1 cellular context compared by ENCODE assay signal in the genomic region with DNA sequence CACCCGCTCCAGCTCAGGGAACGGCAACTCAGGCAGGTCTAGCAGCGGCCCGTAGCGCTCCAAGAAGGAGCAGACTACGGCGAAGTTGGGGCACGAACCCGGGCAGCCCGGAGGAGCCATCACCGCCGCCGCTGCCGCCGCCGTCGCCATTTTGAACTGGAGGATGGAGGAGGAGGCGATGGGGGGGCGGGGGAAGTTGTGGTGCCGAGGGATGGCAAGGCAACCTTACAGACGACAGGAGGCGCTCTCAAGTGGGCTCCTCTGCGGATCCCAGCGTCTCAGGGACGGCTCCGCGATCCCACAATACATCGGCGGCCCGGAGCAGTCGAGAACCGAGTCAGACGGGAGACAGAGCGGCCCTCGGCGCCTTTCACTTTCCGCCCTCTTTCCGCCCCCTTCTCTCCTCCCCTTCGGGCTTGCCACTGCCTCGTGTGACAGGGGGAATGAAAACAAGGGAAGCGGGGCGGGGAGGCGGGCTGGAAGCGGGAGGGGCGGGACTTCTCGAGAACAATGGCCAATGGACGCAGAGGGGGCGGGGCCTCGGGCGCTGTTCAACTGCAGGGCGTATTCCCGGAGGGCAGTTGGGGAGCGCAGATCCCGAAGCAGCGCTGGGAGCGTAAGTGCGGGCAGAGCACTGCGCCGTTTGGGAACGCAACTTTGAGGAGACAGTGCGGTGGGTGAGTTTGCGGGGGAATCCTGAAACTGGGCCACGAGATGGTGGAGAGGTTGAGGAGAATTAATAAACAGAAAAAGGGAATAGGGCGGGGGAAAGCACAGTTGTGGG.
TF ChIP-seq lines count a peak whose summit lies in the region.

Gene AAMDC, plus strand, starts transcription at position 580 of the 784 bp plus-strand sequence. CDS start 21,353 bp downstream, outside the sequence.
A gene with protein sequence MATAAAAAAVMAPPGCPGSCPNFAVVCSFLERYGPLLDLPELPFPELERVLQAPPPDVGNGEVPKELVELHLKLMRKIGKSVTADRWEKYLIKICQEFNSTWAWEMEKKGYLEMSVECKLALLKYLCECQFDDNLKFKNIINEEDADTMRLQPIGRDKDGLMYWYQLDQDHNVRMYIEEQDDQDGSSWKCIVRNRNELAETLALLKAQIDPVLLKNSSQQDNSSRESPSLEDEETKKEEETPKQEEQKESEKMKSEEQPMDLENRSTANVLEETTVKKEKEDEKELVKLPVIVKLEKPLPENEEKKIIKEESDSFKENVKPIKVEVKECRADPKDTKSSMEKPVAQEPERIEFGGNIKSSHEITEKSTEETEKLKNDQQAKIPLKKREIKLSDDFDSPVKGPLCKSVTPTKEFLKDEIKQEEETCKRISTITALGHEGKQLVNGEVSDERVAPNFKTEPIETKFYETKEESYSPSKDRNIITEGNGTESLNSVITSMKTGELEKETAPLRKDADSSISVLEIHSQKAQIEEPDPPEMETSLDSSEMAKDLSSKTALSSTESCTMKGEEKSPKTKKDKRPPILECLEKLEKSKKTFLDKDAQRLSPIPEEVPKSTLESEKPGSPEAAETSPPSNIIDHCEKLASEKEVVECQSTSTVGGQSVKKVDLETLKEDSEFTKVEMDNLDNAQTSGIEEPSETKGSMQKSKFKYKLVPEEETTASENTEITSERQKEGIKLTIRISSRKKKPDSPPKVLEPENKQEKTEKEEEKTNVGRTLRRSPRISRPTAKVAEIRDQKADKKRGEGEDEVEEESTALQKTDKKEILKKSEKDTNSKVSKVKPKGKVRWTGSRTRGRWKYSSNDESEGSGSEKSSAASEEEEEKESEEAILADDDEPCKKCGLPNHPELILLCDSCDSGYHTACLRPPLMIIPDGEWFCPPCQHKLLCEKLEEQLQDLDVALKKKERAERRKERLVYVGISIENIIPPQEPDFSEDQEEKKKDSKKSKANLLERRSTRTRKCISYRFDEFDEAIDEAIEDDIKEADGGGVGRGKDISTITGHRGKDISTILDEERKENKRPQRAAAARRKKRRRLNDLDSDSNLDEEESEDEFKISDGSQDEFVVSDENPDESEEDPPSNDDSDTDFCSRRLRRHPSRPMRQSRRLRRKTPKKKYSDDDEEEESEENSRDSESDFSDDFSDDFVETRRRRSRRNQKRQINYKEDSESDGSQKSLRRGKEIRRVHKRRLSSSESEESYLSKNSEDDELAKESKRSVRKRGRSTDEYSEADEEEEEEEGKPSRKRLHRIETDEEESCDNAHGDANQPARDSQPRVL (N-terminal part only) (minus strand): TSS at position 158 of the 784 bp plus-strand sequence. CDS start 8 bp downstream, at position 150.

TF ChIP-seq in endothelial cell of umbilical vein, 7 proteins besides CTCF, POLR2A, EP300 and RAD21:
- TF ChIP-seq POLR2AphosphoS5 (IDR thresholded peaks at IDR 0.05; ENCODE audit: insufficient read depth, low read depth, low read length) (peak; percentile 75), MAX (IDR thresholded peaks at IDR 0.05; ENCODE audit: insufficient read depth, insufficient read length) (peak; percentile 77), JUN (IDR thresholded peaks at IDR 0.05; ENCODE audit: borderline replicate concordance, insufficient read depth, insufficient read length, low read depth) (no peak), MYC (IDR thresholded peaks at IDR 0.05; ENCODE audit: low read depth, low read length) (peak; percentile 25), EZH2 (IDR thresholded peaks at IDR 0.05; ENCODE audit: borderline replicate concordance, low read depth, low read length, severe bottlenecking) (no peak), FOS (IDR thresholded peaks at IDR 0.05; ENCODE audit: borderline replicate concordance, insufficient read depth, low read length) (no peak), GATA2 (IDR thresholded peaks at IDR 0.05; ENCODE audit: insufficient read depth, insufficient read length, low read depth, low read length) (no peak)
